7 cellular contexts compared by ENCODE assay signal in the genomic region with DNA sequence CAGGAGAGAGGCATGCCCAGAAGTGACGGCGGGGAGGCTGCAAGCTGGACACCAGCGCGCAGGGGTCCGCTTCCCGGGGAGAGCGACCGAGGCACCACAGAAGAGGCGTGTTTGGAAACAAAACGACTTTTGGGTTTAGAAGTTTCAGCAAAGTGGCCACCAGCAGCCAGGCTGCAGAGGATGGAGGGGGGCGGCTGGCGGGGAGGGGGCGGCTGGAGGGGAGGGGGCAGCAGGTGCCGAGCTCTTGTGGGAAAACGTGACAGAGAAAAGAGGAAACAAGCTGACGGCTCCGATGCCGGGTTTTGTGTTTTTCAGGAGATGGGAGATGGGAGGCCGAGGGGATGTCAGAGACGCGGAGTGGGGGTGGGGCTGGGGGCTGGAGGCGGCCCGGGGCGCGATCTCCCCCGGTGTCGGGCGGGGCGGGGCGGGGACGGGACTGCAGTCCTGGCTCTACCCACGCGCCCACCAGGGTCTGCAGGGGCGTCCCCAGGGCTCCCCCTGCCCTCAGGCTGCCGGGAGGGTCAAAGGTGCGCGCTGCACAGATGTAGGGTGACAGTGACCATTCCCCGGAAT. TPM values are rescaled to one million over a fixed set of nuclear protein-coding genes. Genes with fewer than 3 reads are reported as not detected.
DNase-seq lines count a peak whose midpoint lies in the region; ATAC-seq and TF ChIP-seq lines count a peak whose summit lies in the region.

No MANE protein-coding gene starts in this region.

- peaks cover 16% of the 10 kb centered on the region for H3K27me3 ChIP-seq in IMR-90 (ENCODE audit: control insufficient read depth, insufficient read depth, low read length)
- H3K27me3 ChIP-seq in ascending aorta, result no peaks in the 10 kb centered on the region
- no peaks in the 10 kb centered on the region for H3K27me3 ChIP-seq in liver (ENCODE audit: control insufficient read depth in 4 of 4, insufficient read depth in 4 of 4, low read length in 3 of 4)

- peaks cover 4% of the 10 kb centered on the region for H3K36me3 Mint-ChIP-seq in stimulated activated naive CD8-positive, alpha-beta T cell treated with anti-CD3 and anti-CD28 coated beads, Interleukin-15, Interleukin-2, amounts not matched to agents 100 ng/mL and 50 ng/mL, for 24 hours (ENCODE audit: low read depth)

- no peak overlapping the region for H3K14ac ChIP-seq in IMR-90 (replicated peaks; ENCODE audit: low read depth, low read length)

- peaks cover 12% of the 10 kb centered on the region for H3K27me3 Mint-ChIP-seq in stimulated activated naive CD8-positive, alpha-beta T cell treated with anti-CD3 and anti-CD28 coated beads, Interleukin-15, Interleukin-2, amounts not matched to agents 100 ng/mL and 50 ng/mL, for 24 hours

- H3K9me1 ChIP-seq in IMR-90 (ENCODE audit: insufficient read depth, low read length), result no peaks in the 10 kb centered on the region; the same call in 1 of the 2 replicates

- in situ Hi-C loops in IMR-90 (cut with MboI; ENCODE audit: low sequenced_read_pairs), result no loop called here

- peaks cover 2% of the 10 kb centered on the region; the same call in 1 of the 2 replicates for H3K9me3 ChIP-seq in IMR-90 (ENCODE audit: control insufficient read depth, insufficient read depth, low read length)
- H3K9me3 ChIP-seq in ascending aorta, result no peaks in the 10 kb centered on the region
- H3K9me3 ChIP-seq in liver (ENCODE audit: control insufficient read depth in 4 of 4, low read length in 3 of 4), result no peaks in the 10 kb centered on the region

- dilution Hi-C loops in IMR-90 (cut with HindIII; ENCODE audit: low sequenced_read_pairs, unreplicated experiment), result no loop called here

- H3K4me1 ChIP-seq in IMR-90 (ENCODE audit: control insufficient read depth, insufficient read depth, low read length), result peaks cover 10% of the 10 kb centered on the region
- H3K4me1 ChIP-seq in ascending aorta, result peaks cover 8% of the 10 kb centered on the region in 2 donors
- peaks cover 0 to 15% (median 9%) of the 10 kb centered on the region in 4 donors for H3K4me1 ChIP-seq in liver (ENCODE audit: control insufficient read depth in 4 of 4, insufficient read depth in 4 of 4, low read length in 3 of 4)

- no peak overlapping the region for H4K91ac ChIP-seq in IMR-90 (ENCODE audit: insufficient read depth, low read depth, low read length)

- 37% methylated on average over 12 of the region's 38 CpGs; no CpG with 5 or more reads in 1 of the 2 experiments for WGBS in IMR-90 (ENCODE audit: extremely low coverage in 2 of 2, insufficient read length in 1 of 2), 2 experiments
- WGBS in liver, result 59% methylated on average over 38 of the region's 38 CpGs

- H3K27ac ChIP-seq in IMR-90 (ENCODE audit: insufficient read depth, low read length) (no peak overlapping the region), ascending aorta (peak overlapping the region in 1 of 2 donors; percentile 27), liver (ENCODE audit: low read depth in 1 of 2, low read length in 2 of 2) (no peak overlapping the region)

- peak overlapping the region; percentile 88 for H2AFZ ChIP-seq in IMR-90 (replicated peaks; ENCODE audit: low read length, poor library complexity)

- no peak overlapping the region for H3K9ac ChIP-seq in IMR-90 (ENCODE audit: low read depth, low read length)
- no peak overlapping the region for H3K9ac ChIP-seq in liver (ENCODE audit: low read depth in 1 of 2, low read length in 2 of 2)

- H4K5ac ChIP-seq in IMR-90 (ENCODE audit: low read depth, low read length), result no peak overlapping the region

- no peak overlapping the region for H3K18ac ChIP-seq in IMR-90 (ENCODE audit: low read depth, low read length)

- H3K36me3 ChIP-seq in IMR-90 (ENCODE audit: control insufficient read depth, insufficient read depth, low read length) (no peaks in the 10 kb centered on the region), ascending aorta (no peaks in the 10 kb centered on the region), liver (ENCODE audit: control insufficient read depth in 4 of 4, insufficient read depth in 3 of 4, low read depth in 1 of 4, low read length in 3 of 4) (no peaks in the 10 kb centered on the region)

- POLR2A ChIA-PET in IMR-90 (lab: Charles Lee; ENCODE audit: unreplicated experiment), result no interaction called here

- no peak for ATAC-seq in IMR-90 (ENCODE audit: low read depth)

- TF ChIP-seq POLR2A in IMR-90 (IDR thresholded peaks at IDR 0.05; ENCODE audit: low read depth, low read length), result no peak

- no peak overlapping the region for H4K8ac ChIP-seq in IMR-90 (ENCODE audit: low read depth in 2 of 2, low read length in 2 of 2)

- no peak overlapping the region for H2BK5ac ChIP-seq in IMR-90 (ENCODE audit: low read depth, low read length, poor library complexity, severe bottlenecking)

- H3K23ac ChIP-seq in IMR-90 (ENCODE audit: low read depth, low read length), result no peak overlapping the region

- H2AK9ac ChIP-seq in IMR-90 (replicated peaks; ENCODE audit: low read depth, low read length, poor library complexity), result no peak overlapping the region

- H3K9me3 Mint-ChIP-seq in stimulated activated naive CD8-positive, alpha-beta T cell treated with anti-CD3 and anti-CD28 coated beads, Interleukin-15, Interleukin-2, amounts not matched to agents 100 ng/mL and 50 ng/mL, for 24 hours, result no peaks in the 10 kb centered on the region

- H2BK20ac ChIP-seq in IMR-90 (ENCODE audit: low read depth, low read length), result no peak overlapping the region

- BruUV-seq in IMR-90 (replicated peaks; lab: Mats Ljungman, UMichigan), result no TSS peak

- peak overlapping the region; percentile 79; the same call in 1 of the 2 replicates for H3K4me2 ChIP-seq in IMR-90 (ENCODE audit: low read depth, low read length)

- TF ChIP-seq RAD21 in IMR-90 (IDR thresholded peaks at IDR 0.05; ENCODE audit: low read length) (no peak), liver (IDR thresholded peaks at IDR 0.05) (no peak)

- H2BK15ac ChIP-seq in IMR-90 (ENCODE audit: low read depth, low read length), result no peak overlapping the region

- peaks cover 11% of the 10 kb centered on the region for H3K4me1 Mint-ChIP-seq in stimulated activated naive CD8-positive, alpha-beta T cell treated with anti-CD3 and anti-CD28 coated beads, Interleukin-15, Interleukin-2, amounts not matched to agents 100 ng/mL and 50 ng/mL, for 24 hours (ENCODE audit: low read depth)

- H2AK5ac ChIP-seq in IMR-90 (ENCODE audit: low read depth, low read length), result no peak overlapping the region

- H3K4me3 Mint-ChIP-seq in stimulated activated naive CD8-positive, alpha-beta T cell treated with anti-CD3 and anti-CD28 coated beads, Interleukin-15, Interleukin-2, amounts not matched to agents 100 ng/mL and 50 ng/mL, for 24 hours, result peak overlapping the region; percentile 65

- TF ChIP-seq CTCF in IMR-90 (conservative IDR thresholded peaks at IDR 0.05; ENCODE audit: low read depth, low read length), result no peak
- TF ChIP-seq CTCF in ascending aorta (IDR thresholded peaks at IDR 0.05), result no peak
- no peak for TF ChIP-seq CTCF in liver (IDR thresholded peaks at IDR 0.05; ENCODE audit: low read depth, low read length, missing input control)

- no peak overlapping the region for H2BK120ac ChIP-seq in IMR-90 (ENCODE audit: low read depth, low read length)

- H3K79me1 ChIP-seq in IMR-90 (ENCODE audit: low read depth in 1 of 2, low read length in 2 of 2), result no peaks in the 10 kb centered on the region

- CTCF ChIA-PET in IMR-90 (lab: Yijun Ruan, JAX), result no interaction called here

- DNase-seq in IMR-90 (no peak), ascending aorta (ENCODE audit: low spot score in 2 of 2) (no peak), A172 (ENCODE audit: low spot score) (no peak), NCI-H1694 treated with DMSO at 0.1 percent for 48 hours (lab: John Stamatoyannopoulos, UW) (no peak), islet precursor cell (no peak)

- H3K27ac Mint-ChIP-seq in stimulated activated naive CD8-positive, alpha-beta T cell treated with anti-CD3 and anti-CD28 coated beads, Interleukin-15, Interleukin-2, amounts not matched to agents 100 ng/mL and 50 ng/mL, for 24 hours, result no peak overlapping the region

- no peak overlapping the region for H3K56ac ChIP-seq in IMR-90 (ENCODE audit: extremely low read depth, insufficient read depth, low read length)

- no peaks in the 10 kb centered on the region for H4K20me1 ChIP-seq in IMR-90 (ENCODE audit: insufficient read depth, low read length)

- H3K4me3 ChIP-seq in IMR-90 (ENCODE audit: insufficient read depth, low read depth, low read length) (0 out of 2 replicates have a peak overlapping the region, but pooled peaks have one; percentile 51), ascending aorta (peak overlapping the region; percentile 60 to 76), liver (ENCODE audit: low read depth in 1 of 3, low read length in 3 of 3) (peak overlapping the region in 2 of 3 donors; percentile 50 to 85)

- intact Hi-C loops in IMR-90 (cut with micrococcal nuclease) (no loop called here), ascending aorta (cut with DNase I) (loop anchor here (5.0 kb wide), 1 partner anchor 242 kb away; a partner anchor contains a TSS)

- no peak overlapping the region for H3K4ac ChIP-seq in IMR-90 (ENCODE audit: low read depth, low read length)

TF ChIP-seq in IMR-90, 13 proteins besides CTCF, POLR2A, EP300 and RAD21:
- TF ChIP-seq RCOR1 (IDR thresholded peaks at IDR 0.05; ENCODE audit: insufficient replicate concordance, low read length), result no peak
- no peak for TF ChIP-seq BHLHE40 (IDR thresholded peaks at IDR 0.05; ENCODE audit: low read depth, low read length)
- no peak for TF ChIP-seq RFX5 (IDR thresholded peaks at IDR 0.05; ENCODE audit: low read depth, low read length)

TF ChIP-seq in liver, 16 proteins besides CTCF, POLR2A, EP300 and RAD21 (continues in another document):
- TF ChIP-seq NR2F2 (IDR thresholded peaks at IDR 0.05), result no peak
- no peak for TF ChIP-seq RXRA (IDR thresholded peaks at IDR 0.05)
- TF ChIP-seq, protein P1, sequence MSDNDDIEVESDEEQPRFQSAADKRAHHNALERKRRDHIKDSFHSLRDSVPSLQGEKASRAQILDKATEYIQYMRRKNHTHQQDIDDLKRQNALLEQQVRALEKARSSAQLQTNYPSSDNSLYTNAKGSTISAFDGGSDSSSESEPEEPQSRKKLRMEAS (IDR thresholded peaks at IDR 0.05), result no peak
- no peak for TF ChIP-seq GABPA (IDR thresholded peaks at IDR 0.05 in 1 of 2, conservative IDR thresholded peaks at IDR 0.05 in 1 of 2)
- TF ChIP-seq FOXA2 (IDR thresholded peaks at IDR 0.05), result no peak
- no peak for TF ChIP-seq HNF4A (conservative IDR thresholded peaks at IDR 0.05)
- no peak for TF ChIP-seq YY1 (IDR thresholded peaks at IDR 0.05)
- no peak for TF ChIP-seq FOXA1 (IDR thresholded peaks at IDR 0.05)
- no peak for TF ChIP-seq TAF1 (conservative IDR thresholded peaks at IDR 0.05)

RNA-seq across cellular contexts. Expression of a gene that starts 32.1 kb away (rescaled TPM):
- 0.83 and 1.8 TPM in 2 replicates for total RNA-seq in IMR-90 (2012; rRNA removed)
- polyA plus RNA-seq in IMR-90 (2012; rRNA removed), result 1.5 and 2.5 TPM in 2 replicates
- polyA plus RNA-seq in IMR-90 (2012; cell fraction: cytosol; rRNA removed), result 2.3 and 3.8 TPM in 2 replicates
- 2.1 and 2.9 TPM in 2 replicates for polyA plus RNA-seq in IMR-90 (2012; cell fraction: nucleus; rRNA removed; ENCODE audit: low replicate concordance)
- 44.2 TPM for total RNA-seq in ascending aorta
- 10 to 100 TPM in 1 of 2 donors, 1 to 10 TPM in 1; 8.5 to 52.5 TPM for total RNA-seq in liver
- 10 to 100 TPM; 10.3 to 17.4 TPM for polyA plus RNA-seq in liver
- 3.9 and 6.6 TPM in 2 replicates for total RNA-seq in A172 (2014; rRNA removed; shearing (Covaris generic))
